In the genomic region with DNA sequence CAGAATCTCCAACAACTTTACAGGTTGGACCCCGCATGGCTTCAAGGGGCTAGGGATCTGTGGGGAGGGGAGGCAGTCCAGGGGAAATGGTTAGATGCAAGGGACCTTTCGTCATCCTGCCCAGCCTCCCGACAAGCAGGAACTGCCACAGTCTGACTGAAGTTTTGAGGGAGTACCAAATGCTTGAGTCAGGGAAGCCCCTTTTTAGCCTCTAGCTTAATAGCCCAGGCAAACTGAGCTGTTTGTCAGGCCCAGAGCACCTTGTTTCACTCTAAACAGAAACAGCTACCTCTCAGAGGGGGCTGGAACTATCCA, we compare ENCODE assay signal across 8 cellular contexts. TPM values are rescaled to one million over a fixed set of nuclear protein-coding genes. Genes with fewer than 3 reads are reported as not detected.
DNase-seq lines count a peak whose midpoint lies in the region; ATAC-seq and TF ChIP-seq lines count a peak whose summit lies in the region.

No MANE protein-coding gene starts in this region.

- peak overlapping the region; percentile 99 for H3K27ac Mint-ChIP-seq in T-helper 1 cell treated with Interleukin-12 subunit alpha and Interleukin-12 subunit beta and Interleukin-4 antibody, amounts not matched to agents 30 μg/mL and 1 μg/mL, for 36 hours

- H3K9me3 ChIP-seq in heart right ventricle (no peaks in the 10 kb centered on the region), mucosa of descending colon (no peaks in the 10 kb centered on the region)

- intact Hi-C loops in heart right ventricle (cut with DNase I), result loop anchor here in 6 of 10 donors (2.0 to 10.0 kb wide), 5 partner anchors 109 to 286 kb away; a partner anchor contains a TSS
- intact Hi-C loops in left cardiac atrium (cut with DNase I), result loop anchor here in 1 of 2 donors (10.0 kb wide), 1 partner anchor 112 kb away; no protein-coding TSS in a partner anchor
- intact Hi-C loops in mucosa of descending colon (cut with DNase I, micrococcal nuclease), result loop anchor here in 1 of 2 donors (5.0 kb wide), 1 partner anchor 284 kb away; a partner anchor contains a TSS

- H3K27me3 ChIP-seq in heart right ventricle, result no peaks in the 10 kb centered on the region

- peaks cover 16% of the 10 kb centered on the region for H3K36me3 Mint-ChIP-seq in T-helper 1 cell treated with Interleukin-12 subunit alpha and Interleukin-12 subunit beta and Interleukin-4 antibody, amounts not matched to agents 30 μg/mL and 1 μg/mL, for 36 hours (ENCODE audit: low read depth)

- DNase-seq in heart right ventricle (no peak), left cardiac atrium (no peak), fibroblast of peridontal ligament (ENCODE audit: extremely low read depth) (peak; percentile 33), retinal pigment epithelial cell (ENCODE audit: low read depth) (no peak), mucosa of descending colon (no peak), KG1 (lab: John Stamatoyannopoulos, UW) (no peak)

- H3K4me1 ChIP-seq in heart right ventricle (peaks cover 3 to 36% (median 17%) of the 10 kb centered on the region in 9 donors), mucosa of descending colon (ENCODE audit: low read depth) (peaks cover 20% of the 10 kb centered on the region)

- no peak for ATAC-seq in heart right ventricle
- ATAC-seq in left cardiac atrium, result no peak
- ATAC-seq in mucosa of descending colon, result no peak
- ATAC-seq in HG03457 (IDR thresholded peaks at IDR 0.05; ENCODE audit: unreplicated experiment), result no peak

- peaks cover 0 to 34% (median 4%) of the 10 kb centered on the region in 9 donors for H3K36me3 ChIP-seq in heart right ventricle
- no peaks in the 10 kb centered on the region for H3K36me3 ChIP-seq in mucosa of descending colon (ENCODE audit: low read depth)

- H3K4me3 Mint-ChIP-seq in T-helper 1 cell treated with Interleukin-12 subunit alpha and Interleukin-12 subunit beta and Interleukin-4 antibody, amounts not matched to agents 30 μg/mL and 1 μg/mL, for 36 hours, result peak overlapping the region; percentile 99

- H3K9me3 Mint-ChIP-seq in T-helper 1 cell treated with Interleukin-12 subunit alpha and Interleukin-12 subunit beta and Interleukin-4 antibody, amounts not matched to agents 30 μg/mL and 1 μg/mL, for 36 hours, result no peaks in the 10 kb centered on the region

- peak overlapping the region in 8 of 10 donors; percentile 87 to 95 (median 92) for H3K27ac ChIP-seq in heart right ventricle

- H3K27me3 Mint-ChIP-seq in T-helper 1 cell treated with Interleukin-12 subunit alpha and Interleukin-12 subunit beta and Interleukin-4 antibody, amounts not matched to agents 30 μg/mL and 1 μg/mL, for 36 hours (ENCODE audit: low read depth), result no peaks in the 10 kb centered on the region

- H3K4me3 ChIP-seq in heart right ventricle (peak overlapping the region in 9 of 10 donors; percentile 80 to 99 (median 96)), retinal pigment epithelial cell (ENCODE audit: low read length) (peak overlapping the region; percentile 66), mucosa of descending colon (no peak overlapping the region)

- 29 to 40% methylated on average over 3 of the region's 3 CpGs for WGBS in heart right ventricle, 2 donors

- peaks cover 23% of the 10 kb centered on the region for H3K4me1 Mint-ChIP-seq in T-helper 1 cell treated with Interleukin-12 subunit alpha and Interleukin-12 subunit beta and Interleukin-4 antibody, amounts not matched to agents 30 μg/mL and 1 μg/mL, for 36 hours (ENCODE audit: low read depth)

- TF ChIP-seq CTCF in heart right ventricle (IDR thresholded peaks at IDR 0.05) (no peak), retinal pigment epithelial cell (conservative IDR thresholded peaks at IDR 0.05; ENCODE audit: low read depth, low read length) (no peak), mucosa of descending colon (IDR thresholded peaks at IDR 0.05) (no peak)

RNA-seq across cellular contexts. Expression of a gene that starts 1.1 kb away (rescaled TPM):
- 10 to 100 TPM in 6 of 10 donors, 1 to 10 TPM in 4; 6.8 to 18.0 (median 10.9) TPM for total RNA-seq in heart right ventricle
- polyA plus RNA-seq in heart right ventricle, result 10 to 100 TPM in 1 of 2 donors, 1 to 10 TPM in 1; 5.9 to 16.8 TPM
- total RNA-seq in left cardiac atrium, result 10 to 100 TPM; 12.7 to 12.9 TPM
- total RNA-seq in mucosa of descending colon, result 10 to 100 TPM; 22.8 to 28.1 (median 25.3) TPM

RNA-seq across cellular contexts. Expression of a gene that starts 57.3 kb away (rescaled TPM):
- total RNA-seq in heart right ventricle (10 to 100 TPM; 44.5 to 63.4 (median 51.1) TPM), left cardiac atrium (10 to 100 TPM; 55.8 to 62.3 TPM), mucosa of descending colon (10 to 100 TPM; 28.6 to 86.8 (median 36.5) TPM)
- 10 to 100 TPM; 11.9 to 23.7 TPM for polyA plus RNA-seq in heart right ventricle
